8 cellular contexts compared by ENCODE assay signal in genomic region chr14:60648934-60649814, GRCh38. TPM values are rescaled to one million over a fixed set of nuclear protein-coding genes. Genes with fewer than 3 reads are reported as not detected.
DNase-seq lines count a peak whose midpoint lies in the region; ATAC-seq and TF ChIP-seq lines count a peak whose summit lies in the region.

Gene SIX1, minus strand, starts transcription at chr14:60649477. Its CDS starts 288 bp downstream, at chr14:60649189.

- H3K4me1 Mint-ChIP-seq in GM23338 (peaks cover 70% of the 10 kb centered on the region), endodermal cell (peaks cover 61% of the 10 kb centered on the region)

- peak within 1 kb of the TSS; percentile 73 for H3K4me3 Mint-ChIP-seq in GM23338
- H3K4me3 Mint-ChIP-seq in endodermal cell, result peak within 1 kb of the TSS; percentile 50

- H3K4me3 ChIP-seq in GM23338, result peak within 1 kb of the TSS; percentile 64
- peak within 1 kb of the TSS; percentile 21 for H3K4me3 ChIP-seq in endodermal cell (ENCODE audit: low read length)
- peak within 1 kb of the TSS; percentile 0 for H3K4me3 ChIP-seq in mesendoderm (ENCODE audit: low read length)
- H3K4me3 ChIP-seq in tibial artery, result peak within 1 kb of the TSS; percentile 72 to 77

- H3K4ac ChIP-seq in mesendoderm (ENCODE audit: low read depth, low read length), result no peak within 1 kb of the TSS

- H3K4me1 ChIP-seq in GM23338 (ENCODE audit: insufficient read depth) (peaks cover 84% of the 10 kb centered on the region), endodermal cell (ENCODE audit: control insufficient read depth, insufficient read depth, low read length) (peaks cover 21% of the 10 kb centered on the region), mesendoderm (ENCODE audit: control insufficient read depth, low read depth, low read length) (peaks cover 13% of the 10 kb centered on the region), tibial artery (peaks cover 0 to 59% (median 28%) of the 10 kb centered on the region in 4 donors)

- H3K9ac ChIP-seq in endodermal cell (ENCODE audit: extremely low read depth, low read length, poor library complexity, severe bottlenecking) (no peak within 1 kb of the TSS), mesendoderm (ENCODE audit: low read length) (peak within 1 kb of the TSS; percentile 25)

- no peak within 1 kb of the TSS for H2BK120ac ChIP-seq in mesendoderm (ENCODE audit: low read depth, low read length)

- no peak within 1 kb of the TSS for H2BK15ac ChIP-seq in mesendoderm (replicated peaks; ENCODE audit: low read depth)

- no peak within 1 kb of the TSS for H4K5ac ChIP-seq in mesendoderm (ENCODE audit: low read length)

- H3K27me3 ChIP-seq in GM23338 (ENCODE audit: insufficient read depth) (peaks cover 100% of the 10 kb centered on the region), endodermal cell (ENCODE audit: control insufficient read depth, insufficient read depth, low read length, poor library complexity, severe bottlenecking) (peaks cover 100% of the 10 kb centered on the region), mesendoderm (ENCODE audit: insufficient read depth, low read length, poor library complexity) (peaks cover 61% of the 10 kb centered on the region), tibial artery (peaks cover 0 to 11% of the 10 kb centered on the region in 2 donors)

- H3K9me3 ChIP-seq in endodermal cell (ENCODE audit: control insufficient read depth, low read length) (no peaks in the 10 kb centered on the region), tibial artery (no peaks in the 10 kb centered on the region)

- WGBS in endodermal cell (ENCODE audit: insufficient coverage in 1 of 2, insufficient read length in 1 of 2), 2 experiments, result 0% methylated on average over 11 to 74 of the region's 76 CpGs
- no CpG with 5 or more reads among the region's 76 CpGs for WGBS in mesendoderm (ENCODE audit: extremely low coverage, insufficient coverage, low lambda C conversion rate)

- H3K23ac ChIP-seq in mesendoderm (ENCODE audit: low read length), result peak within 1 kb of the TSS; percentile 20

- H3K4me2 ChIP-seq in GM23338 (peak within 1 kb of the TSS; percentile 80), mesendoderm (ENCODE audit: low read length) (peak within 1 kb of the TSS; percentile 60)

- H3K36me3 Mint-ChIP-seq in GM23338 (ENCODE audit: low read depth) (no peaks in the 10 kb centered on the region; the same call in 2 of the 3 replicates), endodermal cell (ENCODE audit: low read depth) (no peaks in the 10 kb centered on the region)

- H3K27ac ChIP-seq in GM23338 (ENCODE audit: low read depth), result no peak within 1 kb of the TSS
- H3K27ac ChIP-seq in endodermal cell (ENCODE audit: low read depth, low read length), result no peak within 1 kb of the TSS
- H3K27ac ChIP-seq in mesendoderm (ENCODE audit: low read depth, low read length), result no peak within 1 kb of the TSS
- H3K27ac ChIP-seq in tibial artery, result peak within 1 kb of the TSS; percentile 78 to 85

- H3K27me3 Mint-ChIP-seq in GM23338 (ENCODE audit: insufficient read depth, low read depth, poor library complexity), result peaks cover 99% of the 10 kb centered on the region
- H3K27me3 Mint-ChIP-seq in endodermal cell (ENCODE audit: insufficient read depth), result peaks cover 99% of the 10 kb centered on the region

- peak within 1 kb of the TSS; percentile 54 for H3K56ac ChIP-seq in mesendoderm (ENCODE audit: low read length)

- H2AFZ ChIP-seq in GM23338, result peak within 1 kb of the TSS; percentile 87

- intact Hi-C loops in tibial artery (cut with DNase I; ENCODE audit: low total_unique reads), result loop anchor here (5.0 kb wide), 1 partner anchor 88 kb away; no protein-coding TSS in a partner anchor

- peak; percentile 74 for ATAC-seq in GM23338

- H3K79me2 ChIP-seq in GM23338 (replicated peaks; ENCODE audit: insufficient read depth), result no peaks in the 10 kb centered on the region
- no peaks in the 10 kb centered on the region for H3K79me2 ChIP-seq in mesendoderm (ENCODE audit: control insufficient read depth, insufficient read depth, low read length)

- H4K20me1 ChIP-seq in GM23338 (replicated peaks; ENCODE audit: insufficient read depth), result peaks cover 19% of the 10 kb centered on the region

- H3K36me3 ChIP-seq in GM23338 (ENCODE audit: insufficient read depth), result no peaks in the 10 kb centered on the region
- no peaks in the 10 kb centered on the region for H3K36me3 ChIP-seq in endodermal cell (ENCODE audit: control insufficient read depth, insufficient read depth, low read length)
- H3K36me3 ChIP-seq in mesendoderm (ENCODE audit: control insufficient read depth, insufficient read depth, low read length), result no peaks in the 10 kb centered on the region
- H3K36me3 ChIP-seq in tibial artery, result no peaks in the 10 kb centered on the region

- peaks cover 3% of the 10 kb centered on the region; the same call in 1 of the 3 replicates for H3K9me3 Mint-ChIP-seq in GM23338
- no peaks in the 10 kb centered on the region for H3K9me3 Mint-ChIP-seq in endodermal cell

- no peaks in the 10 kb centered on the region for H3K79me1 ChIP-seq in mesendoderm (ENCODE audit: low read length)

- no peak within 1 kb of the TSS for H2BK5ac ChIP-seq in mesendoderm (ENCODE audit: low read length)

- H3K9me2 ChIP-seq in GM23338 (ENCODE audit: insufficient read depth), result no peaks in the 10 kb centered on the region

- no peak within 1 kb of the TSS for H4K8ac ChIP-seq in mesendoderm (ENCODE audit: low read depth, low read length)

- H3F3A ChIP-seq in GM23338 (replicated peaks; ENCODE audit: low read depth), result peaks cover 28% of the 10 kb centered on the region

- TF ChIP-seq CTCF in GM23338 (conservative IDR thresholded peaks at IDR 0.05; ENCODE audit: low read depth in 2 of 2) (no peak), endodermal cell (conservative IDR thresholded peaks at IDR 0.05) (no peak), tibial artery (IDR thresholded peaks at IDR 0.05) (no peak)

- no peak within 1 kb of the TSS for H3K27ac Mint-ChIP-seq in GM23338
- H3K27ac Mint-ChIP-seq in endodermal cell, result no peak within 1 kb of the TSS

- DNase-seq in DMS53 treated with DMSO at 0.1 percent for 48 hours (lab: John Stamatoyannopoulos, UW; ENCODE audit: unreplicated experiment), result peak; percentile 72
- peak; percentile 97 for DNase-seq in GM23338 (ENCODE audit: low spot score)
- DNase-seq in NCI-H128 (lab: John Stamatoyannopoulos, UW; ENCODE audit: unreplicated experiment), result peak; percentile 93
- DNase-seq in SW 1271 (lab: John Stamatoyannopoulos, UW), result peak; percentile 31 to 84
- peak; percentile 95 for DNase-seq in endodermal cell
- DNase-seq in mesendoderm, result peak; percentile 95
- peak; percentile 85 to 91 for DNase-seq in tibial artery
- DNase-seq in stimulated activated naive CD4-positive, alpha-beta T cell (lab: John Stamatoyannopoulos, UW), result no peak

- no peak within 1 kb of the TSS for H2AK5ac ChIP-seq in mesendoderm (ENCODE audit: low read length)

- H3K18ac ChIP-seq in mesendoderm (ENCODE audit: low read length), result no peak within 1 kb of the TSS

TF ChIP-seq in GM23338, 12 proteins besides CTCF, POLR2A, EP300 and RAD21:
- TF ChIP-seq ZNF114 (CRISPR knock-in tag; IDR thresholded peaks at IDR 0.05), result no peak
- peak; percentile 87 for TF ChIP-seq EZH2phosphoT487 (IDR thresholded peaks at IDR 0.05; ENCODE audit: unreplicated experiment)
- TF ChIP-seq CREB1 (CRISPR knock-in tag; IDR thresholded peaks at IDR 0.05; ENCODE audit: low read depth), result no peak
- peak; percentile 85 for TF ChIP-seq EZH2 (IDR thresholded peaks at IDR 0.05; ENCODE audit: low read depth, unreplicated experiment)
- no peak for TF ChIP-seq ZNF331 (CRISPR knock-in tag; IDR thresholded peaks at IDR 0.05; ENCODE audit: low read depth)
- TF ChIP-seq ETS1 (IDR thresholded peaks at IDR 0.05), result no peak

RNA-seq across cellular contexts. Expression of gene SIX1, which starts in this region (rescaled TPM):
- 0.35 and 0.78 TPM in 2 replicates for total RNA-seq in GM23338 (2014; rRNA removed; shearing (Covaris generic))
- 0.66 and 0.71 TPM in 2 replicates for polyA plus RNA-seq in GM23338 (2016; fragmentation: Nextera tagmentation; extraction: Ambion mirVana)
- total RNA-seq in endodermal cell, result under 1 TPM in 1 of 2 donors, not detected in 1; 0.13 TPM
- polyA plus RNA-seq in endodermal cell (2013, experiment 1 of 2), result 4.8 TPM
- polyA plus RNA-seq in endodermal cell (2013, experiment 2 of 2), result 4.9 TPM
- polyA plus RNA-seq in mesendoderm (2013, experiment 1 of 2), result 0.21 TPM
- polyA plus RNA-seq in mesendoderm (2013, experiment 2 of 2), result 0.17 TPM

Comparison
In these comparisons a context has a peak if more than half of its experiments do, and no peak if none do; other contexts are left out.
1. Peak in DNase-seq, ATAC-seq, H3K4me3 ChIP-seq and H3K4me2 ChIP-seq in GM23338; RNA of the gene not detected or under 1 TPM.
2. DNase-seq: peak in DMS53 treated with DMSO at 0.1 percent for 48 hours (single experiment), NCI-H128 (single experiment), SW 1271 (2 of 2), endodermal cell (single experiment), mesendoderm (single experiment) and tibial artery (2 of 2); none in stimulated activated naive CD4-positive, alpha-beta T cell (0 of 6).
3. H3K27ac ChIP-seq: peak in tibial artery (2 of 2); none in GM23338 (single experiment), endodermal cell (single experiment) and mesendoderm (single experiment).
4. H3K4me3 ChIP-seq: peak in every context shown above with its lines; median percentile 74 in tibial artery; 64 in GM23338; 21 in endodermal cell; 0 in mesendoderm.